Comparison of ENCODE assay signal across 11 cellular contexts in the genomic region with DNA sequence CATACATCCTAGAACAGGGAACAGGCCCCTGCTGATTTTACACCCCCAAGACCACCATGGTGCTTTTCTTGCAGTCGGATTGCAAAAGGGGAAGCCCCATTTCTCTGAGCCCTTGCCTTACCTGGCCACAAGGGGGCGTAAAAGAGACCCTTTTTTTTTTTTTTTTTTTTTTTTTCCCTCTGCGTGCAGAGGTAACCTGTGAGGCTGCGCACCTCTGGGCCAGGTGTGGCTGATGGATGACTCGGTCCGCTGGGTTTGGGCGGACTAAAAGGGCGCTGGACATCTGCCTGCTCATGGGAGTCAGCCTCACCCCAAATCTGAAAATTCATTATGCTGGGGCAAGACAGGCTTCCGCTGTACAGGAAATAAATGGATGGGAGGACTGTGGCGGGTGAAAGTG.
DNase-seq lines count a peak whose midpoint lies in the region; ATAC-seq, FAIRE-seq and TF ChIP-seq lines count a peak whose summit lies in the region.
"Had no signal": no experiment of that assay in that cellular context is flagged by ENCODE, and none has a peak within 500 bp of the region (broad histone marks: within the 10 kb centered on the region; RNA-seq: fewer than 3 reads in every experiment).

No MANE protein-coding gene starts in this region.

- DNase-seq in AG09319 (ENCODE audit: extremely low read depth, low read depth) (no peak), H7 (peak; percentile 64), WERI-Rb-1 (no peak), left kidney (ENCODE audit: low read depth, low spot score) (peak; percentile 18), GM12892 (ENCODE audit: insufficient read length) (no peak)
- DNase-seq: aorta; NCI-H446; stimulated activated naive CD4-positive, alpha-beta T cell had no signal

- no peak overlapping the region for H3K27ac ChIP-seq in WERI-Rb-1

- FAIRE-seq in GM12892 (lab: Jason Lieb, UNC) = no peak

- no peaks in the 10 kb centered on the region for H3K9me3 ChIP-seq in WERI-Rb-1 (ENCODE audit: severe bottlenecking)

- peak; percentile 19 for TF ChIP-seq CTCF in AG09319 (IDR thresholded peaks at IDR 0.05; ENCODE audit: low read depth, low read length)
- peak; percentile 54; the same call in 1 of the 2 replicates for TF ChIP-seq CTCF in WERI-Rb-1 (IDR thresholded peaks at IDR 0.05; ENCODE audit: low read depth, low read length)

- H3K36me3 ChIP-seq in H7 (replicated peaks; ENCODE audit: control insufficient read depth, insufficient read depth, low read length) (no peaks in the 10 kb centered on the region), WERI-Rb-1 (no peaks in the 10 kb centered on the region)

- no peak for ATAC-seq in GM21619 (IDR thresholded peaks at IDR 0.05; ENCODE audit: unreplicated experiment)
- ATAC-seq in GM21381 (IDR thresholded peaks at IDR 0.05; ENCODE audit: unreplicated experiment) = no peak
- no peak for ATAC-seq in GM18505 (IDR thresholded peaks at IDR 0.05; ENCODE audit: unreplicated experiment)

- TF ChIP-seq POLR2A in GM12892 (IDR thresholded peaks at IDR 0.05; ENCODE audit: low read depth, low read length) (no peak), GM18505 (IDR thresholded peaks at IDR 0.05; ENCODE audit: borderline replicate concordance, extremely low read depth, insufficient read depth, insufficient read length) (no peak)

- H3K4me3 ChIP-seq in H7 (ENCODE audit: insufficient read depth, low read depth, low read length) (no peak overlapping the region), WERI-Rb-1 (ENCODE audit: low read depth, low read length) (no peak overlapping the region)

- no peaks in the 10 kb centered on the region; the same call in 1 of the 2 replicates for H3K27me3 ChIP-seq in H7 (ENCODE audit: control insufficient read depth, insufficient read depth, low read length)
- H3K27me3 ChIP-seq in WERI-Rb-1 (ENCODE audit: insufficient read depth, low read depth, severe bottlenecking) = no peaks in the 10 kb centered on the region

Comparison
In these comparisons a context has a peak if more than half of its experiments do, and no peak if none do; other contexts are left out.
1. DNase-seq: peak in H7 (single experiment) and left kidney (single experiment); none in AG09319 (single experiment), WERI-Rb-1 (single experiment) and GM12892 (single experiment).